Comparison of ENCODE assay signal across 12 cellular contexts in genomic region chr10:34299105-34299611, GRCh38.
DNase-seq lines count a peak whose midpoint lies in the region; ATAC-seq lines count a peak whose summit lies in the region.
"Had no signal": no experiment of that assay in that cellular context is flagged by ENCODE, and none has a peak within 500 bp of the region (broad histone marks: within the 10 kb centered on the region; RNA-seq: fewer than 3 reads in every experiment).

No MANE protein-coding gene starts in this region.

- ATAC-seq in GM21515 (IDR thresholded peaks at IDR 0.05; ENCODE audit: unreplicated experiment) (no peak), GM18873 (IDR thresholded peaks at IDR 0.05; ENCODE audit: low FRiP score, unreplicated experiment) (no peak), HG03460 (IDR thresholded peaks at IDR 0.05; ENCODE audit: unreplicated experiment) (no peak)
- ATAC-seq: upper lobe of right lung had no signal

- DNase-seq in Ammon's horn (ENCODE audit: low spot score) = peak; percentile 78
- peak; percentile 20 for DNase-seq in HT1080 (ENCODE audit: low read depth)
- peak; percentile 69 for DNase-seq in brain pericyte (ENCODE audit: low read depth, low spot score)
- DNase-seq in medulla oblongata (ENCODE audit: extremely low spot score) = peak; percentile 75
- no peak for DNase-seq in NCI-H345 (lab: John Stamatoyannopoulos, UW)
- DNase-seq: activated CD4-positive, alpha-beta T cell treated with anti-CD3 and anti-CD28 coated beads, Interleukin-2, amount 50 U/mL, for 48 hours; BE2C; left ventricle myocardium inferior; upper lobe of right lung had no signal
